In the genomic region with DNA sequence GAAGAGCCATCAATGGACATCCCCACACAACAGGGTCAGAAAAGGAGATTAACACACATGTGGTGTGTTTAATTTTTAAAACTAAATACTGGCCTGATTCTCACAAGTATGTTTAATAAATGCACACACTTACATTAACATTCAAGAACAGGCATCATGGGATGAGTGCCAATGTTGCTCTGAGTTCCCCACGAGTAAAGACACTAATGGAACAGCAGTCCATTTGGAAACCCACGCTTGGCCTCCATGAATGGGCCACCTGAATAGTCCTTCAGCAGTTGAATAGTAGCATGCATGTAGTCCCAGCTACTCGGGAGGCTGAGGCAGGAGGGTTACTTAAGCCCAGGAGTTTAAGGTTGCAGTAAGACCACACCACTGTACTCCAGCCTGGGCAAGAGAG, we compare ENCODE assay signal across 25 cellular contexts.
"Had no signal": no experiment of that assay in that cellular context is flagged by ENCODE, and none has a peak within 500 bp of the region (broad histone marks: within the 10 kb centered on the region; RNA-seq: fewer than 3 reads in every experiment).

No MANE protein-coding gene starts in this region.

- H3K36me3 ChIP-seq: cardiac muscle cell, gastrocnemius medialis, lower lobe of right lung, pancreas, prostate gland, spleen, tibial nerve had no signal

- H3K4me3 ChIP-seq: body of pancreas, cardiac muscle cell, gastrocnemius medialis, lower lobe of right lung, pancreas, prostate gland, spleen, tibial nerve had no signal

- H3K9me3 ChIP-seq: body of pancreas, gastrocnemius medialis, lower lobe of right lung, pancreas, prostate gland had no signal

- H3K4me1 ChIP-seq: gastrocnemius medialis, lower lobe of right lung, pancreas, prostate gland, spleen had no signal

- H3K27ac ChIP-seq: cardiac muscle cell, gastrocnemius medialis, pancreas, prostate gland had no signal

- DNase-seq: activated B cell treated with CpG ODN at 0.5 μM for 24 hours; activated CD4-positive, alpha-beta T cell treated with anti-CD3 and anti-CD28 coated beads for 36 hours; activated CD4-positive, alpha-beta T cell treated with anti-CD3 and anti-CD28 coated beads, Interleukin-2, amount 50 U/mL, for 4 hours; activated naive CD4-positive, alpha-beta T cell; activated T-cell treated with anti-CD3 and anti-CD28 coated beads for 4 hours; activated T-cell treated with anti-CD3 and anti-CD28 coated beads, Interleukin-2, amount 50 U/mL, for 72 hours; endodermal cell; gastrocnemius medialis; hypothalamus; immature natural killer cell; lower lobe of right lung; mesenchymal stem cell; naive thymus-derived CD8-positive, alpha-beta T cell; nucleus accumbens; retina; spleen; stimulated activated naive CD4-positive, alpha-beta T cell treated with Interleukin-2 at 50 U/mL for 16 hours; T-helper 1 cell had no signal

- H3K27me3 ChIP-seq: body of pancreas, cardiac muscle cell, gastrocnemius medialis, pancreas, spleen, tibial nerve had no signal

- ATAC-seq: activated CD4-positive, alpha-beta T cell treated with anti-CD3 and anti-CD28 coated beads for 36 hours; activated naive CD4-positive, alpha-beta T cell treated with anti-CD3 and anti-CD28 coated beads, Interleukin-2, amount 50 U/mL, for 72 hours; activated T-cell treated with anti-CD3 and anti-CD28 coated beads, Interleukin-2, amount 50 U/mL, for 72 hours; esophagus mucosa; gastrocnemius medialis; naive thymus-derived CD8-positive, alpha-beta T cell had no signal
